ENCODE assay signal across 8 cellular contexts in genomic region chr10:52314822-52315552, GRCh38. TPM values are rescaled to one million over a fixed set of nuclear protein-coding genes. Genes with fewer than 3 reads are reported as not detected.
A peak's percentile ranks its signal among the peaks of the same experiment; 100 is the strongest.
DNase-seq lines count a peak whose midpoint lies in the region; ATAC-seq and TF ChIP-seq lines count a peak whose summit lies in the region.

No MANE protein-coding gene starts in this region.

- no peak for TF ChIP-seq POLR2A in upper lobe of left lung (IDR thresholded peaks at IDR 0.05)

- H3K4me3 ChIP-seq in lung = peak overlapping the region; percentile 1
- H3K4me3 ChIP-seq in upper lobe of left lung = peak overlapping the region; percentile 8 to 54 (median 46)

- H3K4me1 Mint-ChIP-seq in activated T-cell treated with anti-CD3 and anti-CD28 coated beads, Interleukin-2, amount 50 U/mL, for 72 hours (ENCODE audit: low read depth) = peaks cover 17% of the 10 kb centered on the region
- H3K4me1 Mint-ChIP-seq in activated T-cell treated with anti-CD3 and anti-CD28 coated beads, Interleukin-2, amount 50 U/mL, for 24 hours (ENCODE audit: low read depth) = peaks cover 13% of the 10 kb centered on the region
- peaks cover 68% of the 10 kb centered on the region for H3K4me1 Mint-ChIP-seq in chondrocyte (ENCODE audit: low read depth)

- H3K27me3 Mint-ChIP-seq in activated T-cell treated with anti-CD3 and anti-CD28 coated beads, Interleukin-2, amount 50 U/mL, for 72 hours (ENCODE audit: low read depth) = peaks cover 44% of the 10 kb centered on the region
- H3K27me3 Mint-ChIP-seq in activated T-cell treated with anti-CD3 and anti-CD28 coated beads, Interleukin-2, amount 50 U/mL, for 24 hours = peaks cover 62% of the 10 kb centered on the region
- H3K27me3 Mint-ChIP-seq in chondrocyte (ENCODE audit: low read depth) = no peaks in the 10 kb centered on the region

- TF ChIP-seq CTCF in chondrocyte (IDR thresholded peaks at IDR 0.05) (no peak), lung (IDR thresholded peaks at IDR 0.05; ENCODE audit: control extremely low read depth, extremely low read depth) (no peak), upper lobe of left lung (IDR thresholded peaks at IDR 0.05) (no peak)

- DNase-seq in activated T-cell treated with anti-CD3 and anti-CD28 coated beads, Interleukin-2, amount 50 U/mL, for 72 hours = no peak
- no peak for DNase-seq in activated T-cell treated with anti-CD3 and anti-CD28 coated beads, Interleukin-2, amount 50 U/mL, for 24 hours
- DNase-seq in chondrocyte (ENCODE audit: low spot score) (peak; percentile 68), lung (ENCODE audit: low spot score) (no peak), upper lobe of left lung (peak in 1 of 2 donors; percentile 50), OCI-M2 (lab: John Stamatoyannopoulos, UW; ENCODE audit: unreplicated experiment) (no peak)
- DNase-seq in activated effector memory CD4-positive, alpha-beta T cell treated with anti-CD3 and anti-CD28 coated beads, Interleukin-2, amount 50 U/mL, for 16 hours = no peak

- WGBS in lung, 2 donors = 10% methylated on average over 36 of the region's 36 CpGs
- WGBS in upper lobe of left lung, 2 donors = 13 to 49% methylated on average over 7 to 27 of the region's 36 CpGs

- H3K27me3 ChIP-seq in lung (ENCODE audit: control insufficient read depth, insufficient read depth) = no peaks in the 10 kb centered on the region
- H3K27me3 ChIP-seq in upper lobe of left lung = peaks cover 0 to 11% (median 8%) of the 10 kb centered on the region in 4 donors

- H3K27ac ChIP-seq in lung (ENCODE audit: low read depth in 1 of 2, low read length in 1 of 2) = no peak overlapping the region
- no peak overlapping the region for H3K27ac ChIP-seq in upper lobe of left lung

- H3K4me1 ChIP-seq in lung (ENCODE audit: control insufficient read depth in 2 of 2, insufficient read depth in 2 of 2, low read length in 2 of 2) = peaks cover 0 to 2% of the 10 kb centered on the region in 2 donors
- H3K4me1 ChIP-seq in upper lobe of left lung = peaks cover 11 to 23% (median 16%) of the 10 kb centered on the region in 4 donors

- no peak for ATAC-seq in activated T-cell treated with anti-CD3 and anti-CD28 coated beads, Interleukin-2, amount 50 U/mL, for 72 hours (replicated peaks in 1 of 2)
- no peak for ATAC-seq in lung (ENCODE audit: insufficient read depth, low FRiP score)
- ATAC-seq in upper lobe of left lung (ENCODE audit: low FRiP score in 2 of 2) = peak; percentile 23 to 68
- ATAC-seq in GM18867 (IDR thresholded peaks at IDR 0.05; ENCODE audit: unreplicated experiment) = no peak

- H3K9me3 ChIP-seq in lung (ENCODE audit: control insufficient read depth in 2 of 2, insufficient read depth in 1 of 2, low read length in 1 of 2) (no peaks in the 10 kb centered on the region), upper lobe of left lung (no peaks in the 10 kb centered on the region)

- no peak overlapping the region for H3K27ac Mint-ChIP-seq in activated T-cell treated with anti-CD3 and anti-CD28 coated beads, Interleukin-2, amount 50 U/mL, for 72 hours
- no peak overlapping the region for H3K27ac Mint-ChIP-seq in activated T-cell treated with anti-CD3 and anti-CD28 coated beads, Interleukin-2, amount 50 U/mL, for 24 hours
- peak overlapping the region; percentile 94 for H3K27ac Mint-ChIP-seq in chondrocyte (ENCODE audit: unreplicated experiment)

- peak overlapping the region; percentile 75 for H3K4me3 Mint-ChIP-seq in activated T-cell treated with anti-CD3 and anti-CD28 coated beads, Interleukin-2, amount 50 U/mL, for 72 hours
- no peak overlapping the region for H3K4me3 Mint-ChIP-seq in activated T-cell treated with anti-CD3 and anti-CD28 coated beads, Interleukin-2, amount 50 U/mL, for 24 hours
- peak overlapping the region; percentile 98 for H3K4me3 Mint-ChIP-seq in chondrocyte (ENCODE audit: unreplicated experiment)

- H3K36me3 ChIP-seq in lung (ENCODE audit: control insufficient read depth in 2 of 2, insufficient read depth in 2 of 2, low read length in 2 of 2) (no peaks in the 10 kb centered on the region), upper lobe of left lung (no peaks in the 10 kb centered on the region)

- no peak for TF ChIP-seq EP300 in upper lobe of left lung (IDR thresholded peaks at IDR 0.05)

- no peaks in the 10 kb centered on the region for H3K9me3 Mint-ChIP-seq in activated T-cell treated with anti-CD3 and anti-CD28 coated beads, Interleukin-2, amount 50 U/mL, for 72 hours
- H3K9me3 Mint-ChIP-seq in activated T-cell treated with anti-CD3 and anti-CD28 coated beads, Interleukin-2, amount 50 U/mL, for 24 hours = no peaks in the 10 kb centered on the region
- no peaks in the 10 kb centered on the region for H3K9me3 Mint-ChIP-seq in chondrocyte (ENCODE audit: low read depth)

- peaks cover 0 to 5% of the 10 kb centered on the region in 2 donors for H3K36me3 Mint-ChIP-seq in activated T-cell treated with anti-CD3 and anti-CD28 coated beads, Interleukin-2, amount 50 U/mL, for 72 hours (ENCODE audit: insufficient read depth in 2 of 2)
- no peaks in the 10 kb centered on the region for H3K36me3 Mint-ChIP-seq in activated T-cell treated with anti-CD3 and anti-CD28 coated beads, Interleukin-2, amount 50 U/mL, for 24 hours (ENCODE audit: low read depth)
- H3K36me3 Mint-ChIP-seq in chondrocyte (ENCODE audit: low read depth) = peaks cover 2% of the 10 kb centered on the region

RNA-seq across cellular contexts. Expression of gene DKK1, which starts 0.9 kb away (rescaled TPM):
- total RNA-seq in activated T-cell treated with anti-CD3 and anti-CD28 coated beads, Interleukin-2, amount 50 U/mL, for 72 hours = not detected
- total RNA-seq in chondrocyte (54.4 to 170 TPM (median 170 TPM) in 3 replicates), lung (1 to 10 TPM; 1.2 to 9.2 TPM), upper lobe of left lung (10 to 100 TPM in 1 of 6 donors, 1 to 10 TPM in 3, not detected in 2; 3.1 to 11.7 (median 6.4) TPM)
- polyA plus RNA-seq in lung = 1 to 10 TPM; 1.8 to 7.0 TPM

Comparison
In these comparisons a context has a peak if more than half of its experiments do, and no peak if none do; other contexts are left out.
1. ATAC-seq: peak in upper lobe of left lung (2 of 2); none in activated T-cell treated with anti-CD3 and anti-CD28 coated beads, Interleukin-2, amount 50 U/mL, for 72 hours (0 of 2), lung (single experiment) and GM18867 (single experiment).